ENCODE assay signal across 10 cellular contexts in genomic region chr16:66746682-66747081, GRCh38. TPM values are rescaled to one million over a fixed set of nuclear protein-coding genes. Genes with fewer than 3 reads are reported as not detected.
DNase-seq lines count a peak whose midpoint lies in the region; ATAC-seq and TF ChIP-seq lines count a peak whose summit lies in the region.
"Had no signal": no experiment of that assay in that cellular context is flagged by ENCODE, and none has a peak within 500 bp of the region (broad histone marks: within the 10 kb centered on the region; RNA-seq: fewer than 3 reads in every experiment).

No MANE protein-coding gene starts in this region.

- H3K9me3 ChIP-seq in neutrophil = no peaks in the 10 kb centered on the region
- H3K9me3 ChIP-seq: mucosa of descending colon had no signal

- H3K9me3 Mint-ChIP-seq in activated CD4-positive, alpha-beta memory T cell treated with anti-CD3 and anti-CD28 coated beads for 36 hours = no peaks in the 10 kb centered on the region

- ATAC-seq in GM18502 (IDR thresholded peaks at IDR 0.05; ENCODE audit: poor library complexity, unreplicated experiment) (peak; percentile 40), HG03442 (IDR thresholded peaks at IDR 0.05; ENCODE audit: unreplicated experiment) (peak; percentile 51), HG03521 (IDR thresholded peaks at IDR 0.05; ENCODE audit: unreplicated experiment) (no peak), HG03196 (IDR thresholded peaks at IDR 0.05; ENCODE audit: unreplicated experiment) (no peak)

- peaks cover 51% of the 10 kb centered on the region for H3K36me3 ChIP-seq in neutrophil

- H3K4me3 Mint-ChIP-seq in activated CD4-positive, alpha-beta memory T cell treated with anti-CD3 and anti-CD28 coated beads for 36 hours = no peak overlapping the region

- H3K4me3 ChIP-seq in neutrophil (ENCODE audit: low read depth in 1 of 2, low read length in 1 of 2) = no peak overlapping the region
- H3K4me3 ChIP-seq: mucosa of descending colon had no signal

- H3K27me3 ChIP-seq in neutrophil = no peaks in the 10 kb centered on the region

- POLR2A ChIA-PET in activated CD4-positive, alpha-beta memory T cell treated with anti-CD3 and anti-CD28 coated beads for 36 hours (lab: Charles Lee) = no interaction called here

- H3K27me3 Mint-ChIP-seq in activated CD4-positive, alpha-beta memory T cell treated with anti-CD3 and anti-CD28 coated beads for 36 hours = no peaks in the 10 kb centered on the region

- H3K4me1 ChIP-seq in neutrophil (ENCODE audit: control insufficient read depth in 1 of 2, insufficient read depth in 1 of 2, low read depth in 1 of 2, low read length in 1 of 2) = peaks cover 56 to 59% of the 10 kb centered on the region in 2 experiments

- peaks cover 35% of the 10 kb centered on the region for H3K4me1 Mint-ChIP-seq in activated CD4-positive, alpha-beta memory T cell treated with anti-CD3 and anti-CD28 coated beads for 36 hours (ENCODE audit: low read depth)

- H3K27ac Mint-ChIP-seq in activated CD4-positive, alpha-beta memory T cell treated with anti-CD3 and anti-CD28 coated beads for 36 hours = peak overlapping the region; percentile 39

- peak; percentile 33 for DNase-seq in activated CD4-positive, alpha-beta memory T cell treated with anti-CD3 and anti-CD28 coated beads for 36 hours
- DNase-seq in NCI-H2171 (lab: John Stamatoyannopoulos, UW) (no peak), SK-N-DZ (ENCODE audit: low spot score) (no peak)
- DNase-seq: NCI-H1694 treated with DMSO at 0.1 percent for 48 hours had no signal

- intact Hi-C loops in activated CD4-positive, alpha-beta memory T cell treated with anti-CD3 and anti-CD28 coated beads for 36 hours (cut with micrococcal nuclease) = no loop called here

- peaks cover 28% of the 10 kb centered on the region for H3K36me3 Mint-ChIP-seq in activated CD4-positive, alpha-beta memory T cell treated with anti-CD3 and anti-CD28 coated beads for 36 hours

- no peak for TF ChIP-seq CTCF in neutrophil (IDR thresholded peaks at IDR 0.05)

- CTCF ChIA-PET in activated CD4-positive, alpha-beta memory T cell treated with anti-CD3 and anti-CD28 coated beads for 36 hours (lab: Charles Lee) = interaction anchor here (0.8 kb wide), 1 partner anchor 10 kb away, joined by 3 read pairs; no protein-coding TSS in a partner anchor

- peak overlapping the region; percentile 72 for H3K27ac ChIP-seq in neutrophil

RNA-seq across cellular contexts. Expression of gene DYNC1LI2, which starts 4.7 kb away (rescaled TPM):
- total RNA-seq in activated CD4-positive, alpha-beta memory T cell treated with anti-CD3 and anti-CD28 coated beads for 36 hours = 10 to 100 TPM; 37.9 to 39.1 TPM
- polyA plus RNA-seq in SK-N-DZ (2014; cell fraction: cytosol; rRNA removed) = 80.2 and 95.2 TPM in 2 replicates
- 156 and 318 TPM in 2 replicates for polyA plus RNA-seq in SK-N-DZ (2014; cell fraction: nucleus; rRNA removed)

RNA-seq across cellular contexts. Expression of gene CMTM4, which starts 50.1 kb away (rescaled TPM):
- total RNA-seq in activated CD4-positive, alpha-beta memory T cell treated with anti-CD3 and anti-CD28 coated beads for 36 hours = 1 to 10 TPM; 2.8 to 4.1 TPM
- 14.8 and 16.7 TPM in 2 replicates for polyA plus RNA-seq in SK-N-DZ (2014; cell fraction: cytosol; rRNA removed)
- 14.9 and 19.3 TPM in 2 replicates for polyA plus RNA-seq in SK-N-DZ (2014; cell fraction: nucleus; rRNA removed)

RNA-seq across cellular contexts. Expression of gene TERB1, which starts 54.7 kb away (rescaled TPM):
- total RNA-seq in activated CD4-positive, alpha-beta memory T cell treated with anti-CD3 and anti-CD28 coated beads for 36 hours = not detected
- not detected in 2 replicates for polyA plus RNA-seq in SK-N-DZ (2014; cell fraction: cytosol; rRNA removed)
- polyA plus RNA-seq in SK-N-DZ (2014; cell fraction: nucleus; rRNA removed) = not detected in 2 replicates

Comparison
In these comparisons a context has a peak if more than half of its experiments do, and no peak if none do; other contexts are left out.
1. ATAC-seq: peak in GM18502 (single experiment) and HG03442 (single experiment); none in HG03521 (single experiment) and HG03196 (single experiment).